ENCODE assay signal across 8 cellular contexts in genomic region chr5:150358261-150359095, GRCh38. TPM values are rescaled to one million over a fixed set of nuclear protein-coding genes. Genes with fewer than 3 reads are reported as not detected.
A peak's percentile ranks its signal among the peaks of the same experiment; 100 is the strongest.
DNase-seq lines count a peak whose midpoint lies in the region; ATAC-seq and TF ChIP-seq lines count a peak whose summit lies in the region.

No MANE protein-coding gene starts in this region.

- H3K9me3 ChIP-seq in mammary epithelial cell (replicated peaks; ENCODE audit: insufficient read depth, low read length) (no peaks in the 10 kb centered on the region), muscle layer of duodenum (ENCODE audit: control insufficient read depth in 1 of 2, low read length in 2 of 2) (no peaks in the 10 kb centered on the region)

- dilution Hi-C loops in mammary epithelial cell (cut with HindIII; ENCODE audit: low sequenced_read_pairs): no loop called here

- intact Hi-C loops in mammary epithelial cell (cut with micrococcal nuclease): loop anchor here (10.0 kb wide), 1 partner anchor 524 kb away; no protein-coding TSS in a partner anchor

- no TSS peak for BruUV-seq in mammary epithelial cell (replicated peaks; lab: Mats Ljungman, UMichigan)

- H3K27ac ChIP-seq in C4-2B (peak overlapping the region; percentile 95), KMS-11 (peak overlapping the region; percentile 63), mammary epithelial cell (ENCODE audit: insufficient read depth, low read depth, low read length) (peak overlapping the region; percentile 83), muscle layer of duodenum (ENCODE audit: low read length) (no peak overlapping the region)

- no peaks in the 10 kb centered on the region for H3K27me3 ChIP-seq in KMS-11 (ENCODE audit: insufficient read depth, low read depth)
- H3K27me3 ChIP-seq in mammary epithelial cell (ENCODE audit: insufficient read depth, low read length): no peaks in the 10 kb centered on the region
- no peaks in the 10 kb centered on the region for H3K27me3 ChIP-seq in muscle layer of duodenum (ENCODE audit: low read depth, low read length)

- H3K36me3 ChIP-seq in KMS-11 (ENCODE audit: insufficient read depth) (no peaks in the 10 kb centered on the region), mammary epithelial cell (ENCODE audit: insufficient read depth, low read length) (peaks cover 20% of the 10 kb centered on the region), muscle layer of duodenum (ENCODE audit: control insufficient read depth in 1 of 2, insufficient read depth in 2 of 2, low read length in 2 of 2) (peaks cover 25 to 27% of the 10 kb centered on the region in 2 donors)

- no peak overlapping the region for H3K4me3 ChIP-seq in KMS-11 (IDR thresholded peaks at IDR 0.05; ENCODE audit: insufficient read depth, low read depth, low read length)
- H3K4me3 ChIP-seq in mammary epithelial cell (replicated peaks in 1 of 3; ENCODE audit: insufficient read depth in 1 of 3, low read depth in 2 of 3, low read length in 3 of 3): peak overlapping the region; percentile 83 to 88 (median 85)
- H3K4me3 ChIP-seq in muscle layer of duodenum (ENCODE audit: low read depth in 1 of 2, low read length in 2 of 2): peak overlapping the region; percentile 72 to 86

- H3K4me2 ChIP-seq in KMS-11 (peak overlapping the region; percentile 71), mammary epithelial cell (ENCODE audit: insufficient read depth, low read depth, low read length) (peak overlapping the region; percentile 72)

- POLR2A ChIA-PET in GM10248 (lab: Yijun Ruan, JAX): no interaction called here

- no peak for TF ChIP-seq CTCF in C4-2B (conservative IDR thresholded peaks at IDR 0.05)
- no peak for TF ChIP-seq CTCF in KMS-11 (conservative IDR thresholded peaks at IDR 0.05; ENCODE audit: low read depth, low read length)
- no peak for TF ChIP-seq CTCF in mammary epithelial cell (conservative IDR thresholded peaks at IDR 0.05 in 1 of 2, IDR thresholded peaks at IDR 0.05 in 1 of 2; ENCODE audit: extremely low read depth in 1 of 2, insufficient read depth in 1 of 2, low read depth in 1 of 2, low read length in 2 of 2)
- no peak for TF ChIP-seq CTCF in GM10248 (IDR thresholded peaks at IDR 0.05; ENCODE audit: control extremely low read depth, extremely low read depth, low read depth, missing control alignments)

- in situ Hi-C loops in mammary epithelial cell (cut with MboI; ENCODE audit: low sequenced_read_pairs in 2 of 2): loop anchor here in 1 of 2 donors (10.0 to 25.0 kb wide), 2 partner anchors 94 to 196 kb away; partner anchors contain the start of genes CDX1 and PDGFRB

- H4K20me1 ChIP-seq in KMS-11 (ENCODE audit: insufficient read depth) (no peaks in the 10 kb centered on the region), mammary epithelial cell (ENCODE audit: insufficient read depth, low read length) (no peaks in the 10 kb centered on the region)

- CTCF ChIA-PET in mammary epithelial cell (lab: Charles Lee; ENCODE audit: low non-redundant PET) (no interaction called here), GM10248 (lab: Yijun Ruan, JAX) (interaction anchor here (1.0 to 1.4 kb wide), 2 partner anchors 9 to 75 kb away, joined by 3 to 4 read pairs; no protein-coding TSS in a partner anchor)

- peak; percentile 62 for DNase-seq in mammary epithelial cell
- DNase-seq in GM10248 (ENCODE audit: extremely low spot score): no peak

- H3K79me2 ChIP-seq in KMS-11 (ENCODE audit: insufficient read depth, low read depth): peaks cover 29% of the 10 kb centered on the region
- peaks cover 60% of the 10 kb centered on the region for H3K79me2 ChIP-seq in mammary epithelial cell (ENCODE audit: insufficient read depth, low read length)

- H3K9ac ChIP-seq in KMS-11 (peak overlapping the region; percentile 91), mammary epithelial cell (ENCODE audit: insufficient read depth, low read length) (peak overlapping the region; percentile 82)

- WGBS in mammary epithelial cell (ENCODE audit: low coverage, missing lambda C conversion rate): 13% methylated on average over 22 of the region's 23 CpGs

- H3K4me1 ChIP-seq in KMS-11 (ENCODE audit: low read depth, poor library complexity, severe bottlenecking) (peaks cover 6% of the 10 kb centered on the region), mammary epithelial cell (ENCODE audit: insufficient read depth, low read length) (peaks cover 9% of the 10 kb centered on the region), muscle layer of duodenum (ENCODE audit: control insufficient read depth in 1 of 2, insufficient read depth in 2 of 2, low read length in 2 of 2) (peaks cover 0 to 7% of the 10 kb centered on the region in 2 donors)

- H2AFZ ChIP-seq in KMS-11 (ENCODE audit: low read depth) (no peak overlapping the region), mammary epithelial cell (ENCODE audit: low read depth, low read length) (peak overlapping the region; percentile 87)

- ATAC-seq in GM18907 (IDR thresholded peaks at IDR 0.05; ENCODE audit: unreplicated experiment): no peak
- ATAC-seq in GM19023 (IDR thresholded peaks at IDR 0.05; ENCODE audit: unreplicated experiment): no peak
- no peak for ATAC-seq in GM21619 (IDR thresholded peaks at IDR 0.05; ENCODE audit: unreplicated experiment)

RNA-seq across cellular contexts. Expression of gene TCOF1, which starts 1.0 kb away (rescaled TPM):
- 10 to 100 TPM; 17.7 to 70.4 TPM for total RNA-seq in mammary epithelial cell
- polyA plus RNA-seq in mammary epithelial cell: 34.8 TPM
- 44.3 TPM for polyA minus RNA-seq in mammary epithelial cell

RNA-seq across cellular contexts. Expression of gene CD74, which starts 54.2 kb away (rescaled TPM):
- total RNA-seq in mammary epithelial cell: 1 to 10 TPM; 6.8 to 9.7 TPM
- 7.4 TPM for polyA plus RNA-seq in mammary epithelial cell
- 22.1 TPM for polyA minus RNA-seq in mammary epithelial cell

RNA-seq across cellular contexts. Expression of gene ARSI, which starts 55.8 kb away (rescaled TPM):
- total RNA-seq in mammary epithelial cell: 10 to 100 TPM in 1 of 2 donors, 1 to 10 TPM in 1; 9.2 to 38.8 TPM
- 20.3 TPM for polyA plus RNA-seq in mammary epithelial cell
- polyA minus RNA-seq in mammary epithelial cell: 6.9 TPM
